ENCODE assay signal across 14 cellular contexts in genomic region chr17:45128331-45128730, GRCh38. TPM values are rescaled to one million over a fixed set of nuclear protein-coding genes. Genes with fewer than 3 reads are reported as not detected.
DNase-seq lines count a peak whose midpoint lies in the region; ATAC-seq, FAIRE-seq and TF ChIP-seq lines count a peak whose summit lies in the region.
"Had no signal": no experiment of that assay in that cellular context is flagged by ENCODE, and none has a peak within 500 bp of the region (broad histone marks: within the 10 kb centered on the region; RNA-seq: fewer than 3 reads in every experiment).

No MANE protein-coding gene starts in this region.

- TF ChIP-seq CTCF in A549 (IDR thresholded peaks at IDR 0.05) (no peak), left ventricle myocardium inferior (IDR thresholded peaks at IDR 0.05; ENCODE audit: borderline replicate concordance) (no peak), psoas muscle (IDR thresholded peaks at IDR 0.05) (no peak)

- H3K4me2 ChIP-seq in A549, result peak overlapping the region; percentile 90

- H3K27me3 ChIP-seq in adipocyte (replicated peaks; ENCODE audit: control insufficient read depth, insufficient read depth, low read length) (no peaks in the 10 kb centered on the region), left ventricle myocardium inferior (ENCODE audit: low read depth) (no peaks in the 10 kb centered on the region), psoas muscle (ENCODE audit: insufficient read depth in 3 of 3, low read length in 2 of 3) (no peaks in the 10 kb centered on the region)

- no peak for ATAC-seq in A549
- ATAC-seq in psoas muscle, result no peak
- ATAC-seq in activated T-helper 17 cell treated with anti-CD3 and anti-CD28 coated beads, Interleukin-2, amount 50 U/mL, for 72 hours (replicated peaks), result no peak
- ATAC-seq in GM18505 (IDR thresholded peaks at IDR 0.05; ENCODE audit: unreplicated experiment), result no peak

- H3K4me1 Mint-ChIP-seq in activated T-helper 17 cell treated with anti-CD3 and anti-CD28 coated beads, Interleukin-2, amount 50 U/mL, for 72 hours, result peaks cover 7% of the 10 kb centered on the region

- TF ChIP-seq POLR2A in A549 (IDR thresholded peaks at IDR 0.05; ENCODE audit: low read length), result 0 out of 2 replicates have a peak, but pooled peaks have one; percentile 2
- no peak for TF ChIP-seq POLR2A in GM18505 (IDR thresholded peaks at IDR 0.05; ENCODE audit: borderline replicate concordance, extremely low read depth, insufficient read depth, insufficient read length)

- CTCF ChIA-PET in A549 (lab: Yijun Ruan, JAX), result interaction anchor here (1.0 to 20.1 kb wide), 10 partner anchors 12 to 217 kb away, joined by 3 to 742 read pairs (median 105); partner anchors contain the start of genes HEXIM1 and HEXIM2

- no peak overlapping the region for H3K4me3 Mint-ChIP-seq in activated T-helper 17 cell treated with anti-CD3 and anti-CD28 coated beads, Interleukin-2, amount 50 U/mL, for 72 hours
- H3K4me3 Mint-ChIP-seq: activated CD4-positive, alpha-beta T cell treated with anti-CD3 and anti-CD28 coated beads, Interleukin-2, amount 10 ng/mL, durations not matched to agents 24 days and 14 days had no signal

- TF ChIP-seq EP300 in A549 (IDR thresholded peaks at IDR 0.05), result no peak

- 50% methylated on average over 5 of the region's 5 CpGs for WGBS in A549 (ENCODE audit: missing lambda C conversion rate)
- 71 to 81% (median 76%) methylated on average over 5 of the region's 5 CpGs for WGBS in psoas muscle, 3 donors

- H3K27ac Mint-ChIP-seq in activated T-helper 17 cell treated with anti-CD3 and anti-CD28 coated beads, Interleukin-2, amount 50 U/mL, for 72 hours, result no peak overlapping the region
- H3K27ac Mint-ChIP-seq: activated CD4-positive, alpha-beta T cell treated with anti-CD3 and anti-CD28 coated beads, Interleukin-2, amount 10 ng/mL, durations not matched to agents 24 days and 14 days had no signal

- H3K27me3 Mint-ChIP-seq in activated T-helper 17 cell treated with anti-CD3 and anti-CD28 coated beads, Interleukin-2, amount 50 U/mL, for 72 hours, result no peaks in the 10 kb centered on the region
- H3K27me3 Mint-ChIP-seq: IgD-negative memory B cell had no signal

- H3K4me1 ChIP-seq in A549, result peaks cover 77% of the 10 kb centered on the region
- H3K4me1 ChIP-seq in adipocyte (ENCODE audit: control insufficient read depth, insufficient read depth, low read length), result peaks cover 52% of the 10 kb centered on the region
- H3K4me1 ChIP-seq in left ventricle myocardium inferior, result peaks cover 95% of the 10 kb centered on the region
- H3K4me1 ChIP-seq in psoas muscle, result peaks cover 65% of the 10 kb centered on the region

- no peak for FAIRE-seq in A549 (lab: Jason Lieb, UNC)

- H3K36me3 ChIP-seq in adipocyte (ENCODE audit: control insufficient read depth, insufficient read depth, low read length, severe bottlenecking) (no peaks in the 10 kb centered on the region), left ventricle myocardium inferior (no peaks in the 10 kb centered on the region), psoas muscle (ENCODE audit: insufficient read depth in 1 of 2, low read depth in 1 of 2) (no peaks in the 10 kb centered on the region)
- H3K36me3 ChIP-seq: neutrophil had no signal

- no peaks in the 10 kb centered on the region for H3K36me3 Mint-ChIP-seq in activated T-helper 17 cell treated with anti-CD3 and anti-CD28 coated beads, Interleukin-2, amount 50 U/mL, for 72 hours (ENCODE audit: low read depth)
- H3K36me3 Mint-ChIP-seq: IgD-negative memory B cell had no signal

- no peaks in the 10 kb centered on the region for H3K9me3 Mint-ChIP-seq in activated T-helper 17 cell treated with anti-CD3 and anti-CD28 coated beads, Interleukin-2, amount 50 U/mL, for 72 hours
- H3K9me3 Mint-ChIP-seq: activated CD4-positive, alpha-beta T cell treated with anti-CD3 and anti-CD28 coated beads, Interleukin-2, amount 10 ng/mL, durations not matched to agents 24 days and 14 days; IgD-negative memory B cell had no signal

- H3K4me3 ChIP-seq in A549, result peak overlapping the region; percentile 98; the same call in 2 of the 3 replicates
- H3K4me3 ChIP-seq in adipocyte (ENCODE audit: low read length), result no peak overlapping the region
- H3K4me3 ChIP-seq in left ventricle myocardium inferior, result peak overlapping the region; percentile 39
- peak overlapping the region; percentile 22 for H3K4me3 ChIP-seq in psoas muscle

- no peak for DNase-seq in A549 (ENCODE audit: low read depth in 1 of 2, low spot score in 1 of 2)
- DNase-seq in adipocyte (ENCODE audit: low read depth), result no peak
- no peak for DNase-seq in left ventricle myocardium inferior
- peak in 1 of 2 donors; percentile 16 for DNase-seq in psoas muscle
- no peak for DNase-seq in DMS53 treated with DMSO at 0.1 percent for 48 hours (lab: John Stamatoyannopoulos, UW; ENCODE audit: unreplicated experiment)
- no peak for DNase-seq in HuH-7.5 (ENCODE audit: low spot score)
- DNase-seq: activated CD4-positive, alpha-beta T cell treated with anti-CD3 and anti-CD28 coated beads, Interleukin-2, amount 10 ng/mL, durations not matched to agents 24 days and 14 days; cerebellar nuclear complex; NCI-H1436; NCI-H69 had no signal

- peak overlapping the region; percentile 95 to 99 for H3K27ac ChIP-seq in A549
- peak overlapping the region; percentile 99 for H3K27ac ChIP-seq in left ventricle myocardium inferior (replicated peaks)
- peak overlapping the region; percentile 91 for H3K27ac ChIP-seq in psoas muscle
- H3K27ac ChIP-seq: neutrophil had no signal

- no peak for TF ChIP-seq RAD21 in A549 (conservative IDR thresholded peaks at IDR 0.05 in 1 of 2, IDR thresholded peaks at IDR 0.05 in 1 of 2)

- H3K9me3 ChIP-seq in A549 (no peaks in the 10 kb centered on the region), adipocyte (ENCODE audit: control insufficient read depth, low read length) (no peaks in the 10 kb centered on the region), left ventricle myocardium inferior (replicated peaks) (no peaks in the 10 kb centered on the region), psoas muscle (no peaks in the 10 kb centered on the region)
- H3K9me3 ChIP-seq: neutrophil had no signal

- POLR2A ChIA-PET in A549 (lab: Yijun Ruan, JAX), result interaction anchor here (2.3 kb wide), 1 partner anchor 67 kb away, joined by 8 read pairs; the partner anchor contains the start of gene NMT1

- H3K9ac ChIP-seq in adipocyte (ENCODE audit: low read length), result peak overlapping the region; percentile 35

- intact Hi-C loops in left ventricle myocardium inferior (cut with micrococcal nuclease), result no loop called here
- intact Hi-C loops in psoas muscle (cut with DNase I), result no loop called here

TF ChIP-seq in A549, 52 proteins besides CTCF, POLR2A, EP300 and RAD21 (continues in another document):
- TF ChIP-seq HOXB13 (CRISPR knock-in tag; IDR thresholded peaks at IDR 0.05; ENCODE audit: low read depth) (peak; percentile 60; the same call in 1 of the 2 replicates), ZNF302 (CRISPR knock-in tag; IDR thresholded peaks at IDR 0.05) (0 out of 2 replicates have a peak, but pooled peaks have one; percentile 28), ZSCAN20 (CRISPR knock-in tag; IDR thresholded peaks at IDR 0.05) (no peak), CBX2 (IDR thresholded peaks at IDR 0.05; ENCODE audit: borderline replicate concordance, low read depth) (no peak), HOXB5 (CRISPR knock-in tag; IDR thresholded peaks at IDR 0.05) (0 out of 2 replicates have a peak, but pooled peaks have one; percentile 49)

RNA-seq across cellular contexts. Expression of gene PLCD3, which starts 4.0 kb away (rescaled TPM):
- polyA plus RNA-seq in A549 (2011; rRNA removed) (55.5 and 56.6 TPM in 2 replicates), A549 (2017; fragmentation: RNase III; extraction: RNeasy Plus Mini Kit Qiagen cat#74134 plus additional on column Dnase treatment) (104 to 107 TPM (median 105 TPM) in 3 replicates), psoas muscle (100 to 1,000 TPM in 2 of 3 donors, 10 to 100 TPM in 1; 57.0 to 171 (median 170) TPM)
- polyA plus RNA-seq in A549 (2012; cell fraction: cytosol; rRNA removed), result 98.3 and 162 TPM in 2 replicates
- polyA plus RNA-seq in A549 (2012; cell fraction: nucleus; rRNA removed), result 215 and 231 TPM in 2 replicates
- polyA minus RNA-seq in A549 (2011; rRNA and poly(A)+ RNA removed), result 138 and 167 TPM in 2 replicates
- total RNA-seq in left ventricle myocardium inferior (146 TPM), psoas muscle (100 to 1,000 TPM in 2 of 4 donors, 10 to 100 TPM in 2; 69.8 to 217 (median 122) TPM)
- 1 to 10 TPM; 3.1 to 6.5 TPM for total RNA-seq in activated T-helper 17 cell treated with anti-CD3 and anti-CD28 coated beads, Interleukin-2, amount 50 U/mL, for 72 hours
- polyA plus RNA-seq: IgD-negative memory B cell had no signal

RNA-seq across cellular contexts. Expression of gene ACBD4, which starts 7.2 kb away (rescaled TPM):
- polyA plus RNA-seq in A549 (2011; rRNA removed) (11.2 and 11.4 TPM in 2 replicates), A549 (2017; fragmentation: RNase III; extraction: RNeasy Plus Mini Kit Qiagen cat#74134 plus additional on column Dnase treatment) (13.0 to 14.8 TPM (median 13.7 TPM) in 3 replicates), psoas muscle (1 to 10 TPM; 2.7 to 5.2 (median 4.4) TPM)
- 9.6 and 13.5 TPM in 2 replicates for polyA plus RNA-seq in A549 (2012; cell fraction: cytosol; rRNA removed)
- 34.8 and 36.5 TPM in 2 replicates for polyA plus RNA-seq in A549 (2012; cell fraction: nucleus; rRNA removed)
- polyA minus RNA-seq in A549 (2011; rRNA and poly(A)+ RNA removed), result 10.6 and 12.4 TPM in 2 replicates
- total RNA-seq in left ventricle myocardium inferior (6.4 TPM), psoas muscle (1 to 10 TPM; 3.9 to 8.2 (median 5.1) TPM)
- 10 to 100 TPM in 1 of 2 donors, 1 to 10 TPM in 1; 9.8 to 12.6 TPM for total RNA-seq in activated T-helper 17 cell treated with anti-CD3 and anti-CD28 coated beads, Interleukin-2, amount 50 U/mL, for 72 hours

RNA-seq across cellular contexts. Expression of gene HEXIM1, which starts 19.9 kb away (rescaled TPM):
- polyA plus RNA-seq in A549 (2011; rRNA removed) (39.3 and 54.0 TPM in 2 replicates), A549 (2017; fragmentation: RNase III; extraction: RNeasy Plus Mini Kit Qiagen cat#74134 plus additional on column Dnase treatment) (118 to 143 TPM (median 131 TPM) in 3 replicates), psoas muscle (100 to 1,000 TPM in 1 of 3 donors, 10 to 100 TPM in 1, 1 to 10 TPM in 1; 9.5 to 127 (median 22.0) TPM)
- polyA plus RNA-seq in A549 (2012; cell fraction: cytosol; rRNA removed), result 64.8 and 66.9 TPM in 2 replicates
- polyA plus RNA-seq in A549 (2012; cell fraction: nucleus; rRNA removed), result 44.8 and 55.9 TPM in 2 replicates
- polyA minus RNA-seq in A549 (2011; rRNA and poly(A)+ RNA removed), result 17.3 and 25.6 TPM in 2 replicates
- total RNA-seq in left ventricle myocardium inferior (28.8 TPM), psoas muscle (10 to 100 TPM; 21.3 to 52.2 (median 31.5) TPM)
- 10 to 100 TPM; 45.9 to 66.4 TPM for total RNA-seq in activated T-helper 17 cell treated with anti-CD3 and anti-CD28 coated beads, Interleukin-2, amount 50 U/mL, for 72 hours

RNA-seq across cellular contexts. Expression of gene HEXIM2, which starts 33.3 kb away (rescaled TPM):
- polyA plus RNA-seq in A549 (2011; rRNA removed) (14.5 and 15.5 TPM in 2 replicates), A549 (2017; fragmentation: RNase III; extraction: RNeasy Plus Mini Kit Qiagen cat#74134 plus additional on column Dnase treatment) (16.1 to 23.1 TPM (median 21.2 TPM) in 3 replicates), psoas muscle (10 to 100 TPM in 2 of 3 donors, 1 to 10 TPM in 1; 8.2 to 69.5 (median 62.7) TPM)
- 15.9 and 18.5 TPM in 2 replicates for polyA plus RNA-seq in A549 (2012; cell fraction: cytosol; rRNA removed)
- polyA plus RNA-seq in A549 (2012; cell fraction: nucleus; rRNA removed), result 17.5 and 17.7 TPM in 2 replicates
- polyA minus RNA-seq in A549 (2011; rRNA and poly(A)+ RNA removed), result 10.0 and 13.8 TPM in 2 replicates
- total RNA-seq in left ventricle myocardium inferior (7.0 TPM), psoas muscle (10 to 100 TPM; 13.7 to 47.1 (median 33.4) TPM)
- 1 to 10 TPM; 6.1 to 8.5 TPM for total RNA-seq in activated T-helper 17 cell treated with anti-CD3 and anti-CD28 coated beads, Interleukin-2, amount 50 U/mL, for 72 hours

Comparison
In these comparisons a context has a peak if more than half of its experiments do, and no peak if none do; other contexts are left out.
1. RNA of gene PLCD3, which starts 4.0 kb away (total RNA-seq): 69.8 to 217 TPM in psoas muscle and 146 TPM in left ventricle myocardium inferior (single experiment); 3.1 to 6.5 TPM in activated T-helper 17 cell treated with anti-CD3 and anti-CD28 coated beads, Interleukin-2, amount 50 U/mL, for 72 hours; every median in the first group is over 4 times any median in the second.
2. Peak in every context shown above with its lines, with median percentiles within 50 percentile points of each other: H3K27ac ChIP-seq.